ENCODE assay signal across 13 cellular contexts in the genomic region with DNA sequence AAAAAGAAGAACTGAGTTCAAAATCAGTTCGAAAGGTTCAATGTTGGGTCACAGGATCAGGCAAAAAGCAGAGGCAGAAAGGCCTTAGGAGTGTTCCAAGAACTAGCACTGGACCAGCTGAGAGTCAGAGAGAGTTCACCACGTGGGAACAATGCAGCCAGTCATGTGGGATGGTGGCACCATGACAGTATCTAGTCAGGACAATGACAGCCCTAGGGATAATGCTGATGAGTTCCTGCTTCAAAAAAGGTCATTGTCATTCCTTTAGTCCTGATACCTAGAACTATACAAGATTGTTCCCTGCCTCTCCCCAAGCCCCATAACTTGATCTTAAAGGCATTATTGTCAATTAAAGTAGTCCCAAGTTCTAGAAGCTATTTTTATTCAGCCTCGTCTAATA. TPM values are rescaled to one million over a fixed set of nuclear protein-coding genes. Genes with fewer than 3 reads are reported as not detected.
DNase-seq lines count a peak whose midpoint lies in the region; TF ChIP-seq lines count a peak whose summit lies in the region.
"Not testable (repeated sequence)": the region's sequence is repeated elsewhere in the genome, so short reads cannot be mapped to it uniquely, and the experiment has no call there.
"Had no signal": no experiment of that assay in that cellular context is flagged by ENCODE, and none has a peak within 500 bp of the region (broad histone marks: within the 10 kb centered on the region; RNA-seq: fewer than 3 reads in every experiment).

No MANE protein-coding gene starts in this region.

- not testable (repeated sequence) for TF ChIP-seq CTCF in mammary epithelial cell (conservative IDR thresholded peaks at IDR 0.05 in 1 of 2, IDR thresholded peaks at IDR 0.05 in 1 of 2; ENCODE audit: extremely low read depth in 1 of 2, insufficient read depth in 1 of 2, low read depth in 1 of 2, low read length in 2 of 2); hepatocyte (IDR thresholded peaks at IDR 0.05; ENCODE audit: poor library complexity); osteocyte (IDR thresholded peaks at IDR 0.05)

- not testable (repeated sequence) for H3K4me3 Mint-ChIP-seq in osteocyte (ENCODE audit: unreplicated experiment)

- H3K4me1 ChIP-seq in mammary epithelial cell (ENCODE audit: insufficient read depth, low read length); hepatocyte (ENCODE audit: insufficient read depth): not testable (repeated sequence)

- not testable (repeated sequence) for H3K9me3 Mint-ChIP-seq in osteocyte (ENCODE audit: unreplicated experiment)

- in situ Hi-C loops in mammary epithelial cell (cut with MboI; ENCODE audit: low sequenced_read_pairs in 2 of 2), result not testable (repeated sequence)

- H3K4me1 Mint-ChIP-seq in osteocyte (ENCODE audit: unreplicated experiment), result not testable (repeated sequence)

- H3K36me3 ChIP-seq in mammary epithelial cell (ENCODE audit: insufficient read depth, low read length); hepatocyte (replicated peaks; ENCODE audit: insufficient read depth, low read depth): not testable (repeated sequence)

- H3K9ac ChIP-seq in mammary epithelial cell (ENCODE audit: insufficient read depth, low read length), result not testable (repeated sequence)

- H3K9me3 ChIP-seq in mammary epithelial cell (replicated peaks; ENCODE audit: insufficient read depth, low read length); hepatocyte (ENCODE audit: low read depth): not testable (repeated sequence)

- H4K20me1 ChIP-seq in mammary epithelial cell (ENCODE audit: insufficient read depth, low read length); hepatocyte (ENCODE audit: insufficient read depth, poor library complexity, severe bottlenecking): not testable (repeated sequence)

- H3K9me2 ChIP-seq in hepatocyte (replicated peaks; ENCODE audit: insufficient read depth), result not testable (repeated sequence)

- H3K27me3 ChIP-seq in mammary epithelial cell (ENCODE audit: insufficient read depth, low read length); hepatocyte: not testable (repeated sequence)

- WGBS in mammary epithelial cell (ENCODE audit: low coverage, missing lambda C conversion rate), result 17% methylated on average over 2 of the region's 3 CpGs
- WGBS in hepatocyte (ENCODE audit: low lambda C conversion rate, missing lambda C conversion rate), result 75% methylated on average over 2 of the region's 3 CpGs

- dilution Hi-C loops in mammary epithelial cell (cut with HindIII; ENCODE audit: low sequenced_read_pairs), result not testable (repeated sequence)

- intact Hi-C loops in mammary epithelial cell (cut with micrococcal nuclease), result not testable (repeated sequence)

- not testable (repeated sequence) for H3K4me2 ChIP-seq in mammary epithelial cell (ENCODE audit: insufficient read depth, low read depth, low read length); hepatocyte

- H3K4me3 ChIP-seq in mammary epithelial cell (replicated peaks in 1 of 3; ENCODE audit: insufficient read depth in 1 of 3, low read depth in 2 of 3, low read length in 3 of 3); hepatocyte: not testable (repeated sequence)

- CTCF ChIA-PET in mammary epithelial cell (lab: Charles Lee; ENCODE audit: low non-redundant PET), result not testable (repeated sequence)

- not testable (repeated sequence) for H3K36me3 Mint-ChIP-seq in osteocyte (ENCODE audit: unreplicated experiment)

- not testable (repeated sequence) for H3K79me2 ChIP-seq in mammary epithelial cell (ENCODE audit: insufficient read depth, low read length); hepatocyte

- not testable (repeated sequence) for H3K27me3 Mint-ChIP-seq in osteocyte (ENCODE audit: unreplicated experiment)

- DNase-seq in H4 (ENCODE audit: low spot score) (peak; percentile 1), RKO (ENCODE audit: low spot score) (peak; percentile 0), mammary epithelial cell (peak; percentile 0), foreskin melanocyte (peak; percentile 92), hepatocyte (ENCODE audit: low spot score) (peak; percentile 2), osteocyte (ENCODE audit: extremely low spot score, unreplicated experiment) (peak; percentile 42), superior temporal gyrus (ENCODE audit: extremely low spot score) (peak; percentile 5)

- H3K27ac ChIP-seq in mammary epithelial cell (ENCODE audit: insufficient read depth, low read depth, low read length); hepatocyte: not testable (repeated sequence)

- H3K27ac Mint-ChIP-seq in osteocyte (ENCODE audit: unreplicated experiment), result not testable (repeated sequence)

- not testable (repeated sequence) for BruUV-seq in mammary epithelial cell (replicated peaks; lab: Mats Ljungman, UMichigan)

- H2AFZ ChIP-seq in mammary epithelial cell (ENCODE audit: low read depth, low read length); hepatocyte: not testable (repeated sequence)

RNA-seq across cellular contexts. Expression of a gene that starts 3.5 kb away (rescaled TPM):
- total RNA-seq in H4 (2014; rRNA removed; shearing (Covaris generic)), result 2.2 and 2.3 TPM in 2 replicates
- total RNA-seq in mammary epithelial cell (10 to 100 TPM; 46.5 to 46.7 TPM), hepatocyte (16.9 and 24.2 TPM in 2 replicates), osteocyte (4.1 and 7.4 TPM in 2 replicates)
- polyA plus RNA-seq in mammary epithelial cell (39.4 TPM), hepatocyte (22.9 and 23.1 TPM in 2 replicates)
- polyA minus RNA-seq in mammary epithelial cell, result 71.6 TPM

RNA-seq across cellular contexts. Expression of a gene that starts 39.4 kb away (rescaled TPM):
- total RNA-seq in H4 (2014; rRNA removed; shearing (Covaris generic)), result not detected in 2 replicates
- total RNA-seq in mammary epithelial cell (under 1 TPM in 1 of 2 donors, not detected in 1; 0.17 TPM), hepatocyte (0.32 TPM in 1 of 2 replicates, not detected in the other), osteocyte (not detected in 2 replicates)
- polyA plus RNA-seq in mammary epithelial cell (not detected), hepatocyte (0.06 and 0.22 TPM in 2 replicates)
- polyA minus RNA-seq in mammary epithelial cell, result not detected
- total RNA-seq: CD8-positive, alpha-beta memory T cell; H1; NCI-H460 had no signal
- polyA plus RNA-seq: CD14-positive monocyte; CD8-positive, alpha-beta memory T cell; IgD-negative memory B cell; SK-N-SH had no signal

RNA-seq across cellular contexts. Expression of a gene that starts 51.8 kb away (rescaled TPM):
- not detected in 2 replicates for total RNA-seq in H4 (2014; rRNA removed; shearing (Covaris generic))
- total RNA-seq in mammary epithelial cell (not detected), hepatocyte (0.07 TPM in 1 of 2 replicates, not detected in the other), osteocyte (not detected in 2 replicates)
- polyA plus RNA-seq in mammary epithelial cell (not detected), hepatocyte (0.54 TPM in 1 of 2 replicates, not detected in the other)
- not detected for polyA minus RNA-seq in mammary epithelial cell
- total RNA-seq: CD8-positive, alpha-beta memory T cell; H1; NCI-H460 had no signal
- polyA plus RNA-seq: CD14-positive monocyte; CD8-positive, alpha-beta memory T cell; H1; IgD-negative memory B cell; SK-N-SH had no signal

Comparison
In these comparisons a context has a peak if more than half of its experiments do, and no peak if none do; other contexts are left out.
1. DNase-seq: peak in every context shown above with its lines; median percentile 92 in foreskin melanocyte; 42 in osteocyte; 5 in superior temporal gyrus; 2 in hepatocyte; 1 in H4; 0 in RKO; 0 in mammary epithelial cell.